In the genomic region with DNA sequence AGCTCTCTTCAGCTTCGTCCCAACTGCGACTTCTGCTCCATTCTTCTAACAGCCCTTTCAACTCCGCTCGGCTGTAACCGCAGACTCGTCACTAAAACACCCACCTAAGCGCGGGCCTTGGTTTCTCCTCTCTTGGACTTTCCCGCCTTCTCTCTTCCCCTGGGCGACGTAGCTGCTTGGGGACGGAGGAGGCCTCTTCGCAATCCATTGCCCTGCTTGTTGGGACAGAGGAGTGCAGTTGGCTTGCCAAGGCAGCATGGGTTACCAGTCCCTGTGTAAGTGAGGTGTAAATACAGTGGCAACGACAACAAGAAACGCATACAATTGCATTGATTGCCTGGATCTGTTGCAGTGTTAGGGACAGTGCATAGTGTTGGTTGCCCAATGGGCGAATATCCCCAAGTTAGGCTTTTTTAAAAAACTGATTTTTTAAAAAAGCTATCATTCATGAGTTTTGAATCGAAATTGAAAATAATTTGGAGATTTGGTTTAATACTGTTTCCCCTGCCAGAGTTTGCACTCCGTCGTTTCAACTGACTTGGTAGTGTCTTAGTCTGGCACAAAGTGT, we compare ENCODE assay signal across 8 cellular contexts. TPM values are rescaled to one million over a fixed set of nuclear protein-coding genes. Genes with fewer than 3 reads are reported as not detected.
DNase-seq lines count a peak whose midpoint lies in the region; ATAC-seq and TF ChIP-seq lines count a peak whose summit lies in the region.

No MANE protein-coding gene starts in this region.

- H3K27me3 ChIP-seq in GM06990 (replicated peaks; ENCODE audit: control insufficient read depth, insufficient read depth, low read length): no peaks in the 10 kb centered on the region

- no peaks in the 10 kb centered on the region for H3K9me3 ChIP-seq in HEK293 (ENCODE audit: control insufficient read depth, insufficient read depth, low read depth, low read length)

- DNase-seq in GM06990 (ENCODE audit: extremely low read depth, insufficient read length) (no peak), NCI-H1436 treated with DMSO at 0.1 percent for 48 hours (lab: John Stamatoyannopoulos, UW) (peak; percentile 45), Right ventricle myocardium superior (no peak), foreskin melanocyte (no peak)
- DNase-seq in activated T-cell treated with anti-CD3 and anti-CD28 coated beads, Interleukin-2, amount 50 U/mL, for 48 hours: peak; percentile 92

- H3K36me3 ChIP-seq in GM06990 (ENCODE audit: control insufficient read depth, insufficient read depth, low read length) (peaks cover 2% of the 10 kb centered on the region), HEK293 (ENCODE audit: control insufficient read depth in 2 of 2, insufficient read depth in 1 of 2, low read length in 2 of 2) (peaks cover 16 to 27% of the 10 kb centered on the region in 2 experiments; a peak in 2 of 3 replicates)

- POLR2A ChIA-PET in HEK293 (lab: Yijun Ruan, JAX): interaction anchor here (0.6 to 1.6 kb wide), 7 partner anchors 11 to 133 kb away, joined by 3 to 11 read pairs (median 4); a partner anchor contains a TSS

- ATAC-seq in Right ventricle myocardium superior (ENCODE audit: poor library complexity) (peak; percentile 50), HG02970 (IDR thresholded peaks at IDR 0.05; ENCODE audit: low FRiP score, unreplicated experiment) (no peak)

- H3K27ac ChIP-seq in HEK293 (ENCODE audit: extremely low read depth, low read depth, low read length): peak overlapping the region; percentile 90
- peak overlapping the region; percentile 94 to 100 (median 99) for H3K27ac ChIP-seq in skin epidermis

- 0 out of 2 replicates have a peak, but pooled peaks cover 8% of the 10 kb centered on the region for H3K4me1 ChIP-seq in HEK293 (ENCODE audit: control insufficient read depth, insufficient read depth, low read length)

- CTCF ChIA-PET in HEK293 (lab: Yijun Ruan, JAX): interaction anchor here (0.6 to 0.8 kb wide), 2 partner anchors 28 kb away, joined by 3 read pairs; no protein-coding TSS in a partner anchor

- no peak for TF ChIP-seq CTCF in GM06990 (IDR thresholded peaks at IDR 0.05; ENCODE audit: insufficient read depth, low read length, poor library complexity, severe bottlenecking)
- no peak for TF ChIP-seq CTCF in HEK293 (tag by site-specific recombination; IDR thresholded peaks at IDR 0.05)

- intact Hi-C loops in Right ventricle myocardium superior (cut with DNase I): no loop called here

- peak overlapping the region; percentile 83 for H3K4me3 ChIP-seq in GM06990 (replicated peaks; ENCODE audit: low read depth, low read length)
- peak overlapping the region; percentile 92 for H3K4me3 ChIP-seq in HEK293 (ENCODE audit: low read depth, low read length)
- H3K4me3 ChIP-seq in skin epidermis: peak overlapping the region; percentile 53 to 99 (median 77)

TF ChIP-seq in HEK293, 187 proteins besides CTCF, POLR2A, EP300 and RAD21 (continues in another document):
- TF ChIP-seq, protein P1, sequence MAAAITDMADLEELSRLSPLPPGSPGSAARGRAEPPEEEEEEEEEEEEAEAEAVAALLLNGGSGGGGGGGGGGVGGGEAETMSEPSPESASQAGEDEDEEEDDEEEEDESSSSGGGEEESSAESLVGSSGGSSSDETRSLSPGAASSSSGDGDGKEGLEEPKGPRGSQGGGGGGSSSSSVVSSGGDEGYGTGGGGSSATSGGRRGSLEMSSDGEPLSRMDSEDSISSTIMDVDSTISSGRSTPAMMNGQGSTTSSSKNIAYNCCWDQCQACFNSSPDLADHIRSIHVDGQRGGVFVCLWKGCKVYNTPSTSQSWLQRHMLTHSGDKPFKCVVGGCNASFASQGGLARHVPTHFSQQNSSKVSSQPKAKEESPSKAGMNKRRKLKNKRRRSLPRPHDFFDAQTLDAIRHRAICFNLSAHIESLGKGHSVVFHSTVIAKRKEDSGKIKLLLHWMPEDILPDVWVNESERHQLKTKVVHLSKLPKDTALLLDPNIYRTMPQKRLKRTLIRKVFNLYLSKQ (tag by site-specific recombination; IDR thresholded peaks at IDR 0.05; ENCODE audit: borderline replicate concordance): no peak
- TF ChIP-seq ZNF747 (tag by site-specific recombination; IDR thresholded peaks at IDR 0.05): no peak
- TF ChIP-seq, protein P2, sequence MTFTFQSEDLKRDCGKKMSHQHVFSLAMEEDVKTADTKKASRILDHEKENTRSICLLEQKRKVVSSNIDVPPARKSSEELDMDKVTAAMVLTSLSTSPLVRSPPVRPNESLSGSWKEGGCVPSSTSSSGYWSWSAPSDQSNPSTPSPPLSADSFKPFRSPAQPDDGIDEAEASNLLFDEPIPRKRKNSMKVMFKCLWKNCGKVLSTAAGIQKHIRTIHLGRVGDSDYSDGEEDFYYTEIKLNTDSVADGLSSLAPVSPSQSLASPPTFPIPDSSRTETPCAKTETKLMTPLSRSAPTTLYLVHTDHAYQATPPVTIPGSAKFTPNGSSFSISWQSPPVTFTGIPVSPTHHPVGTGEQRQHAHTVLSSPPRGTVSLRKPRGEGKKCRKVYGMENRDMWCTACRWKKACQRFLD (tag by site-specific recombination; IDR thresholded peaks at IDR 0.05): no peak
- TF ChIP-seq, protein P3, sequence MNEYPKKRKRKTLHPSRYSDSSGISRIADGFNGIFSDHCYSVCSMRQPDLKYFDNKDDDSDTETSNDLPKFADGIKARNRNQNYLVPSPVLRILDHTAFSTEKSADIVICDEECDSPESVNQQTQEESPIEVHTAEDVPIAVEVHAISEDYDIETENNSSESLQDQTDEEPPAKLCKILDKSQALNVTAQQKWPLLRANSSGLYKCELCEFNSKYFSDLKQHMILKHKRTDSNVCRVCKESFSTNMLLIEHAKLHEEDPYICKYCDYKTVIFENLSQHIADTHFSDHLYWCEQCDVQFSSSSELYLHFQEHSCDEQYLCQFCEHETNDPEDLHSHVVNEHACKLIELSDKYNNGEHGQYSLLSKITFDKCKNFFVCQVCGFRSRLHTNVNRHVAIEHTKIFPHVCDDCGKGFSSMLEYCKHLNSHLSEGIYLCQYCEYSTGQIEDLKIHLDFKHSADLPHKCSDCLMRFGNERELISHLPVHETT (tag by site-specific recombination; IDR thresholded peaks at IDR 0.05): peak; percentile 46; the same call in 1 of the 2 replicates
- no peak for TF ChIP-seq TRIM28 (IDR thresholded peaks at IDR 0.05; ENCODE audit: borderline replicate concordance, low read length)
- no peak for TF ChIP-seq SCRT1 (tag by site-specific recombination; IDR thresholded peaks at IDR 0.05; ENCODE audit: borderline replicate concordance)
- no peak for TF ChIP-seq SP7 (tag by site-specific recombination; IDR thresholded peaks at IDR 0.05)
- no peak for TF ChIP-seq ZNF707 (tag by site-specific recombination; IDR thresholded peaks at IDR 0.05)
- no peak for TF ChIP-seq ZNF791 (tag by site-specific recombination; IDR thresholded peaks at IDR 0.05)
- no peak for TF ChIP-seq ZNF19 (tag by site-specific recombination; IDR thresholded peaks at IDR 0.05; ENCODE audit: low read depth)
- TF ChIP-seq ZNF175 (tag by site-specific recombination; IDR thresholded peaks at IDR 0.05): no peak
- TF ChIP-seq EGR2 (tag by site-specific recombination; IDR thresholded peaks at IDR 0.05; ENCODE audit: low read depth): peak; percentile 4; the same call in 1 of the 2 replicates
- TF ChIP-seq, protein P4, sequence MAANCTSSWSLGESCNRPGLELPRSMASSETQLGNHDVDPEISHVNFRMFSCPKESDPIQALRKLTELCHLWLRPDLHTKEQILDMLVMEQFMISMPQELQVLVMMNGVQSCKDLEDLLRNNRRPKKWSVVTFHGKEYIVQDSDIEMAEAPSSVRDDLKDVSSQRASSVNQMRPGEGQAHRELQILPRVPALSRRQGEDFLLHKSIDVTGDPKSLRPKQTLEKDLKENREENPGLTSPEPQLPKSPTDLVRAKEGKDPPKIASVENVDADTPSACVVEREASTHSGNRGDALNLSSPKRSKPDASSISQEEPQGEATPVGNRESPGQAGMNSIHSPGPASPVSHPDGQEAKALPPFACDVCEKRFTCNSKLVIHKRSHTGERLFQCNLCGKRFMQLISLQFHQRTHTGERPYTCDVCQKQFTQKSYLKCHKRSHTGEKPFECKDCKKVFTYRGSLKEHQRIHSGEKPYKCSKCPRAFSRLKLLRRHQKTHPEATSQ (tag by site-specific recombination; IDR thresholded peaks at IDR 0.05): no peak
- TF ChIP-seq, protein P5, sequence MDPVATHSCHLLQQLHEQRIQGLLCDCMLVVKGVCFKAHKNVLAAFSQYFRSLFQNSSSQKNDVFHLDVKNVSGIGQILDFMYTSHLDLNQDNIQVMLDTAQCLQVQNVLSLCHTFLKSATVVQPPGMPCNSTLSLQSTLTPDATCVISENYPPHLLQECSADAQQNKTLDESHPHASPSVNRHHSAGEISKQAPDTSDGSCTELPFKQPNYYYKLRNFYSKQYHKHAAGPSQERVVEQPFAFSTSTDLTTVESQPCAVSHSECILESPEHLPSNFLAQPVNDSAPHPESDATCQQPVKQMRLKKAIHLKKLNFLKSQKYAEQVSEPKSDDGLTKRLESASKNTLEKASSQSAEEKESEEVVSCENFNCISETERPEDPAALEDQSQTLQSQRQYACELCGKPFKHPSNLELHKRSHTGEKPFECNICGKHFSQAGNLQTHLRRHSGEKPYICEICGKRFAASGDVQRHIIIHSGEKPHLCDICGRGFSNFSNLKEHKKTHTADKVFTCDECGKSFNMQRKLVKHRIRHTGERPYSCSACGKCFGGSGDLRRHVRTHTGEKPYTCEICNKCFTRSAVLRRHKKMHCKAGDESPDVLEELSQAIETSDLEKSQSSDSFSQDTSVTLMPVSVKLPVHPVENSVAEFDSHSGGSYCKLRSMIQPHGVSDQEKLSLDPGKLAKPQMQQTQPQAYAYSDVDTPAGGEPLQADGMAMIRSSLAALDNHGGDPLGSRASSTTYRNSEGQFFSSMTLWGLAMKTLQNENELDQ (tag by site-specific recombination; IDR thresholded peaks at IDR 0.05; ENCODE audit: low read depth): no peak

RNA-seq across cellular contexts. Expression of a gene that starts 0.5 kb away (rescaled TPM):
- 62.8 TPM for total RNA-seq in Right ventricle myocardium superior

Comparison
In these comparisons a context has a peak if more than half of its experiments do, and no peak if none do; other contexts are left out.
1. DNase-seq: peak in NCI-H1436 treated with DMSO at 0.1 percent for 48 hours (single experiment) and activated T-cell treated with anti-CD3 and anti-CD28 coated beads, Interleukin-2, amount 50 U/mL, for 48 hours (2 of 2); none in GM06990 (single experiment), Right ventricle myocardium superior (single experiment) and foreskin melanocyte (single experiment).
2. Peak in every context shown above with its lines, with median percentiles within 50 percentile points of each other: H3K4me3 ChIP-seq.